Comparison of ENCODE assay signal across 22 cellular contexts in the genomic region with DNA sequence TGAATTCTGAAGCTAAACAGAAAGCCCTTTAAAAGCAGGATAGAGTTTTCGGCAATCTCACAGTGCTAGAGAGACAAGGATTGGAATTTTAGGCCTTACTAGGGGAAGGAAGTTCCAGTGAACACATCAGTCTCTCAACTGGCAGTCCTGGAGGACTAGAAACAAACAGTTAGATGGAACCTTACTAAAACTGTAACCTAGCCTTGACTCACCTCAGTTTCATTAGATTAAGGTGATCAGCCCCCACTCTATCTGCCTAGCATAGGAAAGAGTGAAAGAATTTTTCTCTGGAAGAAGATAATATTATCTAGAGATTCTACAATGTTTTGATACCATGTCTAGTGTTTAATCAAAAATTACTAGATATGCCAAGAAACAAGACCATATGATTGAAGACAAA. TPM values are rescaled to one million over a fixed set of nuclear protein-coding genes. Genes with fewer than 3 reads are reported as not detected.
DNase-seq lines count a peak whose midpoint lies in the region; ATAC-seq and TF ChIP-seq lines count a peak whose summit lies in the region.
"Had no signal": no experiment of that assay in that cellular context is flagged by ENCODE, and none has a peak within 500 bp of the region (broad histone marks: within the 10 kb centered on the region; RNA-seq: fewer than 3 reads in every experiment).

No MANE protein-coding gene starts in this region.

- H3K36me3 ChIP-seq in HEK293 (ENCODE audit: control insufficient read depth in 2 of 2, insufficient read depth in 1 of 2, low read length in 2 of 2), result no peaks in the 10 kb centered on the region
- no peaks in the 10 kb centered on the region for H3K36me3 ChIP-seq in adipocyte (ENCODE audit: control insufficient read depth, insufficient read depth, low read length, severe bottlenecking)
- H3K36me3 ChIP-seq: BE2C; BLaER1 treated with 17β-estradiol and CSF1 and Interleukin-3, amounts not matched to agents 10 nM and 100 nM had no signal

- TF ChIP-seq CTCF in HEK293 (tag by site-specific recombination; IDR thresholded peaks at IDR 0.05) (no peak), fibroblast of the aortic adventitia (IDR thresholded peaks at IDR 0.05; ENCODE audit: insufficient read depth, low read length) (no peak)

- no peak for DNase-seq in adipocyte (ENCODE audit: low read depth)
- peak; percentile 23 for DNase-seq in fibroblast of the aortic adventitia (ENCODE audit: low read depth)
- peak; percentile 8 for DNase-seq in ureter (ENCODE audit: low spot score)
- DNase-seq in activated CD4-positive, CD25-positive, alpha-beta regulatory T cell (lab: John Stamatoyannopoulos, UW), result no peak
- no peak for DNase-seq in SHP77 (lab: John Stamatoyannopoulos, UW)
- DNase-seq: BE2C; CD4-positive, alpha-beta T cell; CD8-positive, alpha-beta memory T cell; DMS53; DMS79 treated with DMSO at 0.1 percent for 48 hours; GF-D8; H9; HFFc6 had no signal

- no peaks in the 10 kb centered on the region for H3K27me3 ChIP-seq in adipocyte (replicated peaks; ENCODE audit: control insufficient read depth, insufficient read depth, low read length)
- H3K27me3 ChIP-seq: BLaER1 treated with 17β-estradiol and CSF1 and Interleukin-3, amounts not matched to agents 10 nM and 100 nM had no signal

- POLR2A ChIA-PET in HEK293 (lab: Yijun Ruan, JAX), result interaction anchor here (0.7 kb wide), 1 partner anchor 27 kb away, joined by 4 read pairs; no protein-coding TSS in a partner anchor

- no peak overlapping the region for H3K4me3 ChIP-seq in HEK293 (ENCODE audit: low read depth, low read length)
- no peak overlapping the region for H3K4me3 ChIP-seq in adipocyte (ENCODE audit: low read length)
- H3K4me3 ChIP-seq in fibroblast of the aortic adventitia (ENCODE audit: low read depth, low read length), result no peak overlapping the region
- H3K4me3 ChIP-seq: BLaER1 treated with 17β-estradiol and CSF1 and Interleukin-3, amounts not matched to agents 10 nM and 100 nM; GM23338 had no signal

- peak overlapping the region; percentile 33 for H3K9ac ChIP-seq in adipocyte (ENCODE audit: low read length)
- H3K9ac ChIP-seq: BLaER1 treated with 17β-estradiol and CSF1 and Interleukin-3, amounts not matched to agents 10 nM and 100 nM had no signal

- H3K27ac ChIP-seq in HEK293 (ENCODE audit: extremely low read depth, low read depth, low read length), result no peak overlapping the region
- H3K27ac ChIP-seq: 22Rv1; BLaER1 treated with 17β-estradiol and CSF1 and Interleukin-3, amounts not matched to agents 10 nM and 100 nM had no signal

- no peak for ATAC-seq in HG02981 (IDR thresholded peaks at IDR 0.05; ENCODE audit: unreplicated experiment)
- ATAC-seq: GM23338, HCT116 had no signal

- no peaks in the 10 kb centered on the region for H3K9me3 ChIP-seq in HEK293 (ENCODE audit: control insufficient read depth, insufficient read depth, low read depth, low read length)
- H3K9me3 ChIP-seq in adipocyte (ENCODE audit: control insufficient read depth, low read length), result peaks cover 4% of the 10 kb centered on the region
- H3K9me3 ChIP-seq: BE2C had no signal

- CTCF ChIA-PET in HEK293 (lab: Yijun Ruan, JAX), result interaction anchor here (0.6 to 0.9 kb wide), 2 partner anchors 170 to 275 kb away, joined by 3 to 4 read pairs; no protein-coding TSS in a partner anchor

- no peaks in the 10 kb centered on the region for H3K4me1 ChIP-seq in HEK293 (ENCODE audit: control insufficient read depth, insufficient read depth, low read length)
- H3K4me1 ChIP-seq in adipocyte (ENCODE audit: control insufficient read depth, insufficient read depth, low read length), result peaks cover 36% of the 10 kb centered on the region
- H3K4me1 ChIP-seq: BE2C; BLaER1 treated with 17β-estradiol and CSF1 and Interleukin-3, amounts not matched to agents 10 nM and 100 nM had no signal

TF ChIP-seq in HEK293, 187 proteins besides CTCF, POLR2A, EP300 and RAD21:
- TF ChIP-seq ZNF521 (tag by site-specific recombination; IDR thresholded peaks at IDR 0.05) (no peak), ZNF211 (tag by site-specific recombination; IDR thresholded peaks at IDR 0.05; ENCODE audit: low read depth) (no peak), ZNF10 (tag by site-specific recombination; IDR thresholded peaks at IDR 0.05) (no peak), ZNF174 (tag by site-specific recombination; IDR thresholded peaks at IDR 0.05) (no peak), ZNF791 (tag by site-specific recombination; IDR thresholded peaks at IDR 0.05) (no peak)
- TF ChIP-seq, protein P1, sequence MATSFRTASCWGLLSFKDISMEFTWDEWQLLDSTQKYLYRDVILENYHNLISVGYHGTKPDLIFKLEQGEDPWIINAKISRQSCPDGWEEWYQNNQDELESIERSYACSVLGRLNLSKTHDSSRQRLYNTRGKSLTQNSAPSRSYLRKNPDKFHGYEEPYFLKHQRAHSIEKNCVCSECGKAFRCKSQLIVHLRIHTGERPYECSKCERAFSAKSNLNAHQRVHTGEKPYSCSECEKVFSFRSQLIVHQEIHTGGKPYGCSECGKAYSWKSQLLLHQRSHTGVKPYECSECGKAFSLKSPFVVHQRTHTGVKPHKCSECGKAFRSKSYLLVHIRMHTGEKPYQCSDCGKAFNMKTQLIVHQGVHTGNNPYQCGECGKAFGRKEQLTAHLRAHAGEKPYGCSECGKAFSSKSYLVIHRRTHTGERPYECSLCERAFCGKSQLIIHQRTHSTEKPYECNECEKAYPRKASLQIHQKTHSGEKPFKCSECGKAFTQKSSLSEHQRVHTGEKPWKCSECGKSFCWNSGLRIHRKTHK (tag by site-specific recombination; IDR thresholded peaks at IDR 0.05), result peak; percentile 71

RNA-seq across cellular contexts. Expression of a gene that starts 25.8 kb away (rescaled TPM):
- total RNA-seq in fibroblast of the aortic adventitia (ENCODE audit: low replicate concordance) (not detected in 2 replicates), ureter (not detected)
- total RNA-seq: CD4-positive, alpha-beta T cell; CD8-positive, alpha-beta memory T cell; Daoy; G401; GM23338; H4; H9; HFFc6 had no signal

Comparison
In these comparisons a context has a peak if more than half of its experiments do, and no peak if none do; other contexts are left out.
1. DNase-seq: peak in fibroblast of the aortic adventitia (single experiment) and ureter (single experiment); none in adipocyte (single experiment), activated CD4-positive, CD25-positive, alpha-beta regulatory T cell (0 of 4) and SHP77 (0 of 2).